ENCODE assay signal across 8 cellular contexts in genomic region chr12:123384318-123384993, GRCh38.
DNase-seq lines count a peak whose midpoint lies in the region; ATAC-seq and TF ChIP-seq lines count a peak whose summit lies in the region.

No MANE protein-coding gene starts in this region.

- H3K4me3 ChIP-seq in KMS-11 (IDR thresholded peaks at IDR 0.05; ENCODE audit: insufficient read depth, low read depth, low read length) (no peak overlapping the region), iPS-18a (ENCODE audit: low read length) (peak overlapping the region; percentile 85)

- no peak overlapping the region for H3K27ac Mint-ChIP-seq in activated naive CD4-positive, alpha-beta T cell treated with anti-CD3 and anti-CD28 coated beads, Interleukin-2, amount 50 U/mL, for 24 hours

- no peaks in the 10 kb centered on the region for H3K9me3 ChIP-seq in ES-I3 (ENCODE audit: control insufficient read depth, insufficient read depth, low read length)
- H3K9me3 ChIP-seq in iPS-18a (ENCODE audit: control insufficient read depth, low read depth, low read length), result no peaks in the 10 kb centered on the region

- no peaks in the 10 kb centered on the region for H4K20me1 ChIP-seq in KMS-11 (ENCODE audit: insufficient read depth)

- peak overlapping the region; percentile 69 for H2AFZ ChIP-seq in KMS-11 (ENCODE audit: low read depth)

- ATAC-seq in GM21423 (IDR thresholded peaks at IDR 0.05; ENCODE audit: unreplicated experiment) (no peak), HG03520 (IDR thresholded peaks at IDR 0.05; ENCODE audit: unreplicated experiment) (no peak)

- H3K27me3 Mint-ChIP-seq in activated naive CD4-positive, alpha-beta T cell treated with anti-CD3 and anti-CD28 coated beads, Interleukin-2, amount 50 U/mL, for 24 hours, result no peaks in the 10 kb centered on the region

- H3K36me3 ChIP-seq in ES-I3 (ENCODE audit: insufficient read depth, low read length), result no peaks in the 10 kb centered on the region
- H3K36me3 ChIP-seq in KMS-11 (ENCODE audit: insufficient read depth), result no peaks in the 10 kb centered on the region
- no peaks in the 10 kb centered on the region for H3K36me3 ChIP-seq in iPS-18a (ENCODE audit: control insufficient read depth, low read depth, low read length)

- H3K4me1 Mint-ChIP-seq in activated naive CD4-positive, alpha-beta T cell treated with anti-CD3 and anti-CD28 coated beads, Interleukin-2, amount 50 U/mL, for 24 hours, result peaks cover 20% of the 10 kb centered on the region

- H3K9ac ChIP-seq in ES-I3 (ENCODE audit: low read depth, low read length) (peak overlapping the region; percentile 78), KMS-11 (peak overlapping the region; percentile 30; the same call in 1 of the 2 replicates), iPS-18a (ENCODE audit: low read length) (peak overlapping the region; percentile 55)

- peak overlapping the region; percentile 66 for H3K4me2 ChIP-seq in KMS-11

- H3K27me3 ChIP-seq in KMS-11 (ENCODE audit: insufficient read depth, low read depth), result no peaks in the 10 kb centered on the region
- H3K27me3 ChIP-seq in iPS-18a (ENCODE audit: control insufficient read depth, insufficient read depth, low read length), result peaks cover 42% of the 10 kb centered on the region

- no peaks in the 10 kb centered on the region for H3K9me3 Mint-ChIP-seq in activated naive CD4-positive, alpha-beta T cell treated with anti-CD3 and anti-CD28 coated beads, Interleukin-2, amount 50 U/mL, for 24 hours

- TF ChIP-seq CTCF in KMS-11 (conservative IDR thresholded peaks at IDR 0.05; ENCODE audit: low read depth, low read length), result no peak

- no peaks in the 10 kb centered on the region for H3K36me3 Mint-ChIP-seq in activated naive CD4-positive, alpha-beta T cell treated with anti-CD3 and anti-CD28 coated beads, Interleukin-2, amount 50 U/mL, for 24 hours

- H3K27ac ChIP-seq in KMS-11 (no peak overlapping the region), iPS-18a (ENCODE audit: low read length) (no peak overlapping the region)

- H3K4me1 ChIP-seq in ES-I3 (ENCODE audit: insufficient read depth, low read length), result peaks cover 10% of the 10 kb centered on the region
- H3K4me1 ChIP-seq in KMS-11 (ENCODE audit: low read depth, poor library complexity, severe bottlenecking), result peaks cover 21% of the 10 kb centered on the region
- H3K4me1 ChIP-seq in iPS-18a (ENCODE audit: control insufficient read depth, low read depth, low read length), result peaks cover 3% of the 10 kb centered on the region

- DNase-seq in stimulated activated CD4-positive, alpha-beta T cell treated with anti-CD3 and anti-CD28 coated beads, Interleukin-4, amount 100 ng/mL, for 1 hour, result peak; percentile 10
- DNase-seq in cortex of kidney (lab: John Stamatoyannopoulos, UW), result no peak

- H3K79me2 ChIP-seq in KMS-11 (ENCODE audit: insufficient read depth, low read depth), result 0 out of 2 replicates have a peak, but pooled peaks cover 5% of the 10 kb centered on the region

- peak overlapping the region; percentile 93 for H3K4me3 Mint-ChIP-seq in activated naive CD4-positive, alpha-beta T cell treated with anti-CD3 and anti-CD28 coated beads, Interleukin-2, amount 50 U/mL, for 24 hours
